10 cellular contexts compared by ENCODE assay signal in the genomic region with DNA sequence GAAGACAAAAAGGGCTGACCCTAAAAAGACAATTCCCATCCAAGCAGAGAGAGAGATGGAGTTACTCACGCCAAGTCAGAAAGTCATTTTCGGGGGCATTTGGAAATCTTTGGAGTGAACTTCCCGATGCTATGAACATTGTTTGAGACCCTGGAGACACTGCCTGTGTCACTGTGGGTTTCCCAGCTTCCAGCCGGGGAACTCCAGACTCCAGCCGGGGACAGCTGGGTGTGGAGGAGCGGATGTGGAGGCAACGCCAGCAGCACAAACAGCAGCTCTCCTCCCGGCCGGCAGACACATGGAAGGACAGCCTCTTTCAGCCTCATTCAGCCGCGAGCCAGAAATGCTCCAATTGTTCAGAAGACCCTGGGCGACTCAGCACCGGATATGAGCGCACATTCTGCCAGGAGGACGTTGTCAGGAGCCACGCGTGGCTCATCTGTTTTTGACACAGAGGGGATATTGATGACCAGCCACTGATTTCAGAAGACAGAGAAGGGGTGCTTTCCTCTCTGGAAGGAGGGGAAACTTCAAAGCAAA.
DNase-seq lines count a peak whose midpoint lies in the region; ATAC-seq and TF ChIP-seq lines count a peak whose summit lies in the region.
"Had no signal": no experiment of that assay in that cellular context is flagged by ENCODE, and none has a peak within 500 bp of the region (broad histone marks: within the 10 kb centered on the region; RNA-seq: fewer than 3 reads in every experiment).

No MANE protein-coding gene starts in this region.

- no peaks in the 10 kb centered on the region for H3K9me3 ChIP-seq in stomach smooth muscle (ENCODE audit: control insufficient read depth in 2 of 2, low read length in 2 of 2)

- CTCF ChIA-PET in activated naive CD4-positive, alpha-beta T cell treated with anti-CD3 and anti-CD28 coated beads for 36 hours (lab: Charles Lee): interaction anchor here (0.6 kb wide), 1 partner anchor 280 kb away, joined by 4 read pairs; no protein-coding TSS in a partner anchor

- peaks cover 62% of the 10 kb centered on the region for H3K36me3 Mint-ChIP-seq in HFFc6 (ENCODE audit: low read depth)
- no peaks in the 10 kb centered on the region for H3K36me3 Mint-ChIP-seq in activated naive CD4-positive, alpha-beta T cell treated with anti-CD3 and anti-CD28 coated beads for 36 hours (ENCODE audit: low read depth)

- no peak for ATAC-seq in HG03045 (IDR thresholded peaks at IDR 0.05; ENCODE audit: unreplicated experiment)
- ATAC-seq: activated CD8-positive, alpha-beta T cell treated with anti-CD3 and anti-CD28 coated beads, Interleukin-2, amount 10 ng/mL, durations not matched to agents 7 days and 5 days had no signal

- H3K4me3 Mint-ChIP-seq in HFFc6: peak overlapping the region; percentile 67
- no peak overlapping the region for H3K4me3 Mint-ChIP-seq in activated naive CD4-positive, alpha-beta T cell treated with anti-CD3 and anti-CD28 coated beads for 36 hours
- H3K4me3 Mint-ChIP-seq: activated CD8-positive, alpha-beta T cell treated with anti-CD3 and anti-CD28 coated beads, Interleukin-2, amount 10 ng/mL, durations not matched to agents 7 days and 5 days had no signal

- H3K27ac ChIP-seq in stomach smooth muscle (ENCODE audit: low read length): peak overlapping the region; percentile 88

- DNase-seq in HFFc6 (no peak), cerebellum (ENCODE audit: low spot score) (peak; percentile 17), left kidney (ENCODE audit: low read depth, low spot score) (peak; percentile 80), LoVo (ENCODE audit: low spot score) (no peak)
- DNase-seq in activated naive CD4-positive, alpha-beta T cell treated with anti-CD3 and anti-CD28 coated beads for 36 hours: no peak
- no peak for DNase-seq in activated CD8-positive, alpha-beta memory T cell treated with anti-CD3 and anti-CD28 coated beads for 24 hours
- DNase-seq: activated CD8-positive, alpha-beta T cell treated with anti-CD3 and anti-CD28 coated beads, Interleukin-2, amount 10 ng/mL, durations not matched to agents 7 days and 5 days; NCI-H526 had no signal

- intact Hi-C loops in activated naive CD4-positive, alpha-beta T cell treated with anti-CD3 and anti-CD28 coated beads for 36 hours (cut with micrococcal nuclease): no loop called here

- H3K27me3 ChIP-seq in stomach smooth muscle (ENCODE audit: control insufficient read depth in 1 of 2, insufficient read depth in 2 of 2, low read length in 2 of 2): no peaks in the 10 kb centered on the region

- peak overlapping the region; percentile 6 to 40 for H3K4me3 ChIP-seq in stomach smooth muscle (ENCODE audit: low read length in 2 of 2)

- H3K9me3 Mint-ChIP-seq in HFFc6: no peaks in the 10 kb centered on the region
- H3K9me3 Mint-ChIP-seq in activated naive CD4-positive, alpha-beta T cell treated with anti-CD3 and anti-CD28 coated beads for 36 hours: no peaks in the 10 kb centered on the region

- H3K36me3 ChIP-seq in stomach smooth muscle (ENCODE audit: control insufficient read depth in 2 of 2, insufficient read depth in 2 of 2, low read length in 2 of 2): peaks cover 3 to 6% of the 10 kb centered on the region in 2 donors

- TF ChIP-seq CTCF in HFFc6 (IDR thresholded peaks at IDR 0.05): no peak

- peaks cover 48% of the 10 kb centered on the region for H3K4me1 Mint-ChIP-seq in HFFc6 (ENCODE audit: low read depth)
- no peaks in the 10 kb centered on the region for H3K4me1 Mint-ChIP-seq in activated naive CD4-positive, alpha-beta T cell treated with anti-CD3 and anti-CD28 coated beads for 36 hours (ENCODE audit: low read depth)

- H3K4me1 ChIP-seq in stomach smooth muscle (ENCODE audit: control insufficient read depth, insufficient read depth, low read length): peaks cover 44% of the 10 kb centered on the region

- H3K27me3 Mint-ChIP-seq in HFFc6 (ENCODE audit: insufficient read depth): peaks cover 3% of the 10 kb centered on the region; the same call in 1 of the 2 replicates
- H3K27me3 Mint-ChIP-seq in activated naive CD4-positive, alpha-beta T cell treated with anti-CD3 and anti-CD28 coated beads for 36 hours (ENCODE audit: low read depth): peaks cover 6% of the 10 kb centered on the region

- peak overlapping the region; percentile 35 to 47 for H3K9ac ChIP-seq in stomach smooth muscle (ENCODE audit: low read length in 2 of 2)

- H3K27ac Mint-ChIP-seq in HFFc6: peak overlapping the region; percentile 91
- H3K27ac Mint-ChIP-seq in activated naive CD4-positive, alpha-beta T cell treated with anti-CD3 and anti-CD28 coated beads for 36 hours: no peak overlapping the region
- H3K27ac Mint-ChIP-seq: activated CD8-positive, alpha-beta T cell treated with anti-CD3 and anti-CD28 coated beads, Interleukin-2, amount 10 ng/mL, durations not matched to agents 7 days and 5 days had no signal

Comparison
In these comparisons a context has a peak if more than half of its experiments do, and no peak if none do; other contexts are left out.
1. DNase-seq: peak in cerebellum (single experiment) and left kidney (single experiment); none in HFFc6 (single experiment), activated naive CD4-positive, alpha-beta T cell treated with anti-CD3 and anti-CD28 coated beads for 36 hours (single experiment), activated CD8-positive, alpha-beta memory T cell treated with anti-CD3 and anti-CD28 coated beads for 24 hours (single experiment) and LoVo (single experiment).